Comparison of ENCODE assay signal across 1 cellular context in the genomic region with DNA sequence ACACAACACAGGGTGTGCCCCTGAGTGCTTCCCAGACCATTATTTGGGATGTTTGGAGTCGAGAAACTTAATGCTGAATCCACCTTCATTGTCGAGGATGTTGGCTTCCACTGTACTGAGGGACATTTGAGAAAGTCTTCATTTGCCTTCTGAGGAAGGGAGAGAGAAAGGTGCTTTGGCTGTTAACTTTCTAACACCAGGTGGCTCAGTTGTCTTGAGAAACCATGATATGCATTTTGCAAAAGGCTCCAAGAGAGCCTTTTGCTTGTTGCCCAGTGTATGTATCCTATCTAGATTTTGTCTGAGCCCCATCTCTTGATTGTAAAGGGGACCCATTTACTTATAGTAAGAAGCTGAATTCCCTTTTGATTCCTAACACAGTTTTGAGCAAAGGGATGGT.
TF ChIP-seq lines count a peak whose summit lies in the region.

No MANE protein-coding gene starts in this region.

TF ChIP-seq in GM12878, 131 proteins besides CTCF, POLR2A, EP300 and RAD21:
- no peak for TF ChIP-seq KLF5 (IDR thresholded peaks at IDR 0.05; ENCODE audit: partially characterized antibody)
- no peak for TF ChIP-seq ATF7 (IDR thresholded peaks at IDR 0.05; ENCODE audit: low read depth)
- no peak for TF ChIP-seq IRF5 (IDR thresholded peaks at IDR 0.05; ENCODE audit: borderline replicate concordance)
- no peak for TF ChIP-seq STAT1 (conservative IDR thresholded peaks at IDR 0.05)
- TF ChIP-seq RB1 (IDR thresholded peaks at IDR 0.05; ENCODE audit: borderline replicate concordance), result no peak
- TF ChIP-seq ZNF384 (IDR thresholded peaks at IDR 0.05; ENCODE audit: borderline replicate concordance, low read depth, low read length), result no peak
- no peak for TF ChIP-seq ATF2 (IDR thresholded peaks at IDR 0.05; ENCODE audit: low read length)
- no peak for TF ChIP-seq E2F4 (IDR thresholded peaks at IDR 0.05; ENCODE audit: low read depth, low read length)
- TF ChIP-seq, protein P1, sequence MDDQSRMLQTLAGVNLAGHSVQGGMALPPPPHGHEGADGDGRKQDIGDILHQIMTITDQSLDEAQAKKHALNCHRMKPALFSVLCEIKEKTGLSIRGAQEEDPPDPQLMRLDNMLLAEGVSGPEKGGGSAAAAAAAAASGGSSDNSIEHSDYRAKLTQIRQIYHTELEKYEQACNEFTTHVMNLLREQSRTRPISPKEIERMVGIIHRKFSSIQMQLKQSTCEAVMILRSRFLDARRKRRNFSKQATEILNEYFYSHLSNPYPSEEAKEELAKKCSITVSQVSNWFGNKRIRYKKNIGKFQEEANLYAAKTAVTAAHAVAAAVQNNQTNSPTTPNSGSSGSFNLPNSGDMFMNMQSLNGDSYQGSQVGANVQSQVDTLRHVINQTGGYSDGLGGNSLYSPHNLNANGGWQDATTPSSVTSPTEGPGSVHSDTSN (IDR thresholded peaks at IDR 0.05; ENCODE audit: insufficient replicate concordance, low read depth, low read length), result no peak
